8 cellular contexts compared by ENCODE assay signal in genomic region chr1:40691538-40692428, GRCh38. TPM values are rescaled to one million over a fixed set of nuclear protein-coding genes. Genes with fewer than 3 reads are reported as not detected.
DNase-seq lines count a peak whose midpoint lies in the region; ATAC-seq lines count a peak whose summit lies in the region.

Gene NFYC, plus strand, starts transcription at chr1:40691704. Its CDS starts 47,140 bp downstream, at chr1:40738844.

- no peaks in the 10 kb centered on the region for H3K27me3 ChIP-seq in CD8-positive, alpha-beta memory T cell (ENCODE audit: insufficient read depth, low read length, poor library complexity, severe bottlenecking)
- H3K27me3 ChIP-seq in effector memory CD4-positive, alpha-beta T cell (replicated peaks; ENCODE audit: control insufficient read depth, insufficient read depth, low read length, poor library complexity, severe bottlenecking): no peaks in the 10 kb centered on the region

- POLR2A ChIA-PET in CD8-positive, alpha-beta memory T cell (lab: Charles Lee): interaction anchor here (0.6 to 2.9 kb wide), 21 partner anchors 9 to 288 kb away, joined by 3 to 23 read pairs (median 4); partner anchors contain the start of genes CITED4, CTPS1, RIMS3 and ZFP69
- POLR2A ChIA-PET in activated CD8-positive, alpha-beta memory T cell treated with anti-CD3 and anti-CD28 coated beads for 36 hours (lab: Charles Lee): interaction anchor here (0.6 to 1.6 kb wide), 15 partner anchors 8 to 306 kb away, joined by 3 to 8 read pairs (median 4); partner anchors contain the start of genes CTPS1 and ZFP69B

- H3K4me3 ChIP-seq in CD8-positive, alpha-beta memory T cell (ENCODE audit: low read length): peak within 1 kb of the TSS; percentile 94
- H3K4me3 ChIP-seq in effector memory CD4-positive, alpha-beta T cell (ENCODE audit: insufficient read depth, low read depth, low read length, poor library complexity, severe bottlenecking): peak within 1 kb of the TSS; percentile 88

- peak within 1 kb of the TSS; percentile 92 to 100 (median 97) for H3K27ac Mint-ChIP-seq in CD8-positive, alpha-beta memory T cell

- DNase-seq in CD8-positive, alpha-beta memory T cell: peak; percentile 89 to 97 (median 94)
- DNase-seq in HT-29 (ENCODE audit: low spot score) (peak; percentile 97), NOMO-1 (lab: John Stamatoyannopoulos, UW; ENCODE audit: unreplicated experiment in 2 of 2) (peak; percentile 95 to 97), medulla oblongata (ENCODE audit: extremely low spot score) (peak; percentile 100)
- peak; percentile 91 to 96 (median 92) for DNase-seq in effector memory CD4-positive, alpha-beta T cell
- DNase-seq in stimulated activated CD8-positive, alpha-beta memory T cell treated with anti-CD3 and anti-CD28 coated beads, Interleukin-12 subunit alpha, Interleukin-12 subunit beta, amount 100 ng/mL, for 1 hour (ENCODE audit: low read depth): peak; percentile 89

- H3K9me3 ChIP-seq in CD8-positive, alpha-beta memory T cell (ENCODE audit: low read length): no peaks in the 10 kb centered on the region
- no peaks in the 10 kb centered on the region for H3K9me3 ChIP-seq in effector memory CD4-positive, alpha-beta T cell (ENCODE audit: control insufficient read depth, low read length)

- H3K27me3 Mint-ChIP-seq in CD8-positive, alpha-beta memory T cell: peaks cover 0 to 5% of the 10 kb centered on the region in 2 donors

- H3K4me1 ChIP-seq in CD8-positive, alpha-beta memory T cell (ENCODE audit: insufficient read depth, low read length): peaks cover 41% of the 10 kb centered on the region
- H3K4me1 ChIP-seq in effector memory CD4-positive, alpha-beta T cell (ENCODE audit: control insufficient read depth, insufficient read depth, low read length, poor library complexity, severe bottlenecking): peaks cover 17% of the 10 kb centered on the region

- CTCF ChIA-PET in CD8-positive, alpha-beta memory T cell (lab: Charles Lee): interaction anchor here (0.8 to 2.5 kb wide), 12 partner anchors 8 to 288 kb away, joined by 3 to 10 read pairs (median 4); partner anchors contain the start of gene CTPS1
- CTCF ChIA-PET in activated CD8-positive, alpha-beta memory T cell treated with anti-CD3 and anti-CD28 coated beads for 36 hours (lab: Charles Lee): interaction anchor here (0.5 to 2.2 kb wide), 11 partner anchors 13 to 291 kb away, joined by 3 to 7 read pairs (median 3); no protein-coding TSS in a partner anchor

- H3K4me1 Mint-ChIP-seq in CD8-positive, alpha-beta memory T cell: peaks cover 59 to 74% (median 71%) of the 10 kb centered on the region in 3 donors

- H3K27ac ChIP-seq in CD8-positive, alpha-beta memory T cell (ENCODE audit: low read depth, low read length): peak within 1 kb of the TSS; percentile 97
- H3K27ac ChIP-seq in effector memory CD4-positive, alpha-beta T cell (ENCODE audit: insufficient read depth, low read length, poor library complexity, severe bottlenecking): peak within 1 kb of the TSS; percentile 97

- H3K9me3 Mint-ChIP-seq in CD8-positive, alpha-beta memory T cell: no peaks in the 10 kb centered on the region

- H3K36me3 ChIP-seq in CD8-positive, alpha-beta memory T cell (ENCODE audit: insufficient read depth, low read length): no peaks in the 10 kb centered on the region
- H3K36me3 ChIP-seq in effector memory CD4-positive, alpha-beta T cell (ENCODE audit: control insufficient read depth, insufficient read depth, low read length): no peaks in the 10 kb centered on the region

- peak within 1 kb of the TSS; percentile 90 to 100 (median 93) for H3K4me3 Mint-ChIP-seq in CD8-positive, alpha-beta memory T cell

- ATAC-seq in GM19468 (IDR thresholded peaks at IDR 0.05; ENCODE audit: extremely low read depth, unreplicated experiment): peak; percentile 47

- H3K36me3 Mint-ChIP-seq in CD8-positive, alpha-beta memory T cell: peaks cover 8 to 33% (median 9%) of the 10 kb centered on the region in 3 donors

RNA-seq across cellular contexts. Expression of gene NFYC, which starts in this region (rescaled TPM):
- 10 to 100 TPM; 61.3 to 61.6 TPM for total RNA-seq in CD8-positive, alpha-beta memory T cell
- 51.3 TPM for polyA plus RNA-seq in CD8-positive, alpha-beta memory T cell
- 42.6 and 43.5 TPM in 2 replicates for total RNA-seq in HT-29 (2014; rRNA removed; shearing (Covaris generic))
- total RNA-seq in activated CD8-positive, alpha-beta memory T cell treated with anti-CD3 and anti-CD28 coated beads for 36 hours: 10 to 100 TPM; 56.5 to 67.9 TPM

Comparison
In these comparisons a context has a peak if more than half of its experiments do, and no peak if none do; other contexts are left out.
1. Peak in every context shown above with its lines: DNase-seq, ATAC-seq, H3K4me3 ChIP-seq and H3K27ac ChIP-seq.